In the genomic region with DNA sequence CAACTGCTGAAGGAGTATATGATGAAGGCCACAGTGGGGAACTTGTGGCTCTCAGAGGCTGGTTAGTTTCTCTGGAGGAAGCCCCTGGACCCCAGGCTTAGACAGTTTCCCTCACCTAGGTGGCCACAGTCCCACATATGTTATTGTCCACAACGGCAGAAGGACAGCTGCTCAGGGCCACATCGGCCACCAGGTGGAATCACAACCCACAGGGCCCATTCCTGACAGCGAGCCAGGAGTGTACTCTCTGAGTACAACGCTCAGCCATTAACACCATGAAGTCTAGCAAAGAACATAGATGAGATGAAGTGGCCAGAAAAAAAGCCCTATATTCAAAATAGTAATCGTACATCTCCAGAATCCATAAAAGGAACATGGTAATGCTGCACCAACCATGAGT, we compare ENCODE assay signal across 2 cellular contexts.
TF ChIP-seq lines count a peak whose summit lies in the region.

No MANE protein-coding gene starts in this region.

TF ChIP-seq in SK-N-SH, 30 proteins besides CTCF, POLR2A, EP300 and RAD21 (continued from another document):
- TF ChIP-seq, protein P1, sequence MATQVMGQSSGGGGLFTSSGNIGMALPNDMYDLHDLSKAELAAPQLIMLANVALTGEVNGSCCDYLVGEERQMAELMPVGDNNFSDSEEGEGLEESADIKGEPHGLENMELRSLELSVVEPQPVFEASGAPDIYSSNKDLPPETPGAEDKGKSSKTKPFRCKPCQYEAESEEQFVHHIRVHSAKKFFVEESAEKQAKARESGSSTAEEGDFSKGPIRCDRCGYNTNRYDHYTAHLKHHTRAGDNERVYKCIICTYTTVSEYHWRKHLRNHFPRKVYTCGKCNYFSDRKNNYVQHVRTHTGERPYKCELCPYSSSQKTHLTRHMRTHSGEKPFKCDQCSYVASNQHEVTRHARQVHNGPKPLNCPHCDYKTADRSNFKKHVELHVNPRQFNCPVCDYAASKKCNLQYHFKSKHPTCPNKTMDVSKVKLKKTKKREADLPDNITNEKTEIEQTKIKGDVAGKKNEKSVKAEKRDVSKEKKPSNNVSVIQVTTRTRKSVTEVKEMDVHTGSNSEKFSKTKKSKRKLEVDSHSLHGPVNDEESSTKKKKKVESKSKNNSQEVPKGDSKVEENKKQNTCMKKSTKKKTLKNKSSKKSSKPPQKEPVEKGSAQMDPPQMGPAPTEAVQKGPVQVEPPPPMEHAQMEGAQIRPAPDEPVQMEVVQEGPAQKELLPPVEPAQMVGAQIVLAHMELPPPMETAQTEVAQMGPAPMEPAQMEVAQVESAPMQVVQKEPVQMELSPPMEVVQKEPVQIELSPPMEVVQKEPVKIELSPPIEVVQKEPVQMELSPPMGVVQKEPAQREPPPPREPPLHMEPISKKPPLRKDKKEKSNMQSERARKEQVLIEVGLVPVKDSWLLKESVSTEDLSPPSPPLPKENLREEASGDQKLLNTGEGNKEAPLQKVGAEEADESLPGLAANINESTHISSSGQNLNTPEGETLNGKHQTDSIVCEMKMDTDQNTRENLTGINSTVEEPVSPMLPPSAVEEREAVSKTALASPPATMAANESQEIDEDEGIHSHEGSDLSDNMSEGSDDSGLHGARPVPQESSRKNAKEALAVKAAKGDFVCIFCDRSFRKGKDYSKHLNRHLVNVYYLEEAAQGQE (IDR thresholded peaks at IDR 0.05; ENCODE audit: low read depth, low read length) = no peak
- TF ChIP-seq RXRA (IDR thresholded peaks at IDR 0.05; ENCODE audit: borderline replicate concordance, low read depth) (no peak), GABPA (IDR thresholded peaks at IDR 0.05; ENCODE audit: low read depth) (no peak), NFIC (IDR thresholded peaks at IDR 0.05; ENCODE audit: borderline replicate concordance) (no peak), POLR2AphosphoS5 (IDR thresholded peaks at IDR 0.05; ENCODE audit: low read depth, low read length) (no peak), MXI1 (IDR thresholded peaks at IDR 0.05; ENCODE audit: low read depth, low read length) (no peak), RFX5 (IDR thresholded peaks at IDR 0.05; ENCODE audit: low read length) (no peak), JUND (IDR thresholded peaks at IDR 0.05) (no peak)
- TF ChIP-seq, protein P2, sequence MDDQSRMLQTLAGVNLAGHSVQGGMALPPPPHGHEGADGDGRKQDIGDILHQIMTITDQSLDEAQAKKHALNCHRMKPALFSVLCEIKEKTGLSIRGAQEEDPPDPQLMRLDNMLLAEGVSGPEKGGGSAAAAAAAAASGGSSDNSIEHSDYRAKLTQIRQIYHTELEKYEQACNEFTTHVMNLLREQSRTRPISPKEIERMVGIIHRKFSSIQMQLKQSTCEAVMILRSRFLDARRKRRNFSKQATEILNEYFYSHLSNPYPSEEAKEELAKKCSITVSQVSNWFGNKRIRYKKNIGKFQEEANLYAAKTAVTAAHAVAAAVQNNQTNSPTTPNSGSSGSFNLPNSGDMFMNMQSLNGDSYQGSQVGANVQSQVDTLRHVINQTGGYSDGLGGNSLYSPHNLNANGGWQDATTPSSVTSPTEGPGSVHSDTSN (IDR thresholded peaks at IDR 0.05) = no peak
TF ChIP-seq in SK-N-SH: peak in this region for 0.

TF ChIP-seq in SK-N-SH treated with all-trans-retinoic acid at 6 μM for 48 hours, 23 proteins besides CTCF, POLR2A, EP300 and RAD21 (continued from another document):
- no peak for TF ChIP-seq ZNF70 (CRISPR knock-in tag; IDR thresholded peaks at IDR 0.05)
